22 cellular contexts compared by ENCODE assay signal in the genomic region with DNA sequence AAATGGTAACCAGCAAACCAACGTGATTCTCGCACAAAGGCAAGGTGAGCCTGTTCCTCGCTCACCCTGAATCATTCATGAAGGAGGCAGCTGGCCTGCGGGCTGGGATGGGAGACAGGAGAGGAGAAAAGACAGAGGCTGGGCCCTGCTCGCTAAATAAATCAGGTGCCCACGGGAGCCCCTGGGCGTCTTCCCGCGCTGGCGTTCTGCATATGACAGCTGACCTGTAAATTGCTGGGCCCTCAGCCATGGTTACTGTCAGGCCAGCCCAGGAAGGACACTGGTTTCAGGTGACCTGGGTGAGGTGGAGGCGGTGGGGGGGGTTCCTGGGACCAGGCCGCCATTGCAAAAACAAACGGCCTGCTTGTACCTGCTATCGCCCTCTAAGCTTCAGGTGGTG. TPM values are rescaled to one million over a fixed set of nuclear protein-coding genes. Genes with fewer than 3 reads are reported as not detected.
A peak's percentile ranks its signal among the peaks of the same experiment; 100 is the strongest.
DNase-seq lines count a peak whose midpoint lies in the region; ATAC-seq, FAIRE-seq and TF ChIP-seq lines count a peak whose summit lies in the region.
"Had no signal": no experiment of that assay in that cellular context is flagged by ENCODE, and none has a peak within 500 bp of the region (broad histone marks: within the 10 kb centered on the region; RNA-seq: fewer than 3 reads in every experiment).

No MANE protein-coding gene starts in this region.

- TF ChIP-seq EP300 in K562 (IDR thresholded peaks at IDR 0.05; ENCODE audit: low read length), result no peak

- H3K27ac Mint-ChIP-seq in T-helper 2 cell treated with Interferon-gamma antibody and Interleukin-4, amounts not matched to agents 5 μg/mL and 100 μg/mL, for 36 hours, result peak overlapping the region; percentile 36
- no peak overlapping the region for H3K27ac Mint-ChIP-seq in natural killer cell treated with Interleukin-12 subunit alpha and Interleukin-12 subunit beta and Interleukin-15 and Interleukin-18, amount 100 ng/mL, for 72 hours

- no peak overlapping the region for H3K4me3 ChIP-seq in K562

- peaks cover 3% of the 10 kb centered on the region; the same call in 1 of the 2 replicates for H3K9me3 ChIP-seq in K562 (replicated peaks; ENCODE audit: control insufficient read depth, insufficient read depth, low read depth, low read length)
- H3K9me3 ChIP-seq: SK-N-SH had no signal

- no peak overlapping the region for H3K27ac ChIP-seq in K562 (ENCODE audit: extremely low read depth, low read depth, low read length)
- H3K27ac ChIP-seq: 22Rv1, C4-2B had no signal

- H3K4me3 Mint-ChIP-seq in T-helper 2 cell treated with Interferon-gamma antibody and Interleukin-4, amounts not matched to agents 5 μg/mL and 100 μg/mL, for 36 hours, result no peak overlapping the region
- peak overlapping the region; percentile 30 for H3K4me3 Mint-ChIP-seq in natural killer cell treated with Interleukin-12 subunit alpha and Interleukin-12 subunit beta and Interleukin-15 and Interleukin-18, amount 100 ng/mL, for 72 hours

- no peak overlapping the region for H3K4me2 ChIP-seq in K562 (ENCODE audit: insufficient read depth, low read length)
- H3K4me2 ChIP-seq: SK-N-SH had no signal

- peaks cover 32% of the 10 kb centered on the region for H3K79me2 ChIP-seq in K562 (ENCODE audit: control insufficient read depth, insufficient read depth, low read length)

- peaks cover 3% of the 10 kb centered on the region for H3K27me3 Mint-ChIP-seq in T-helper 2 cell treated with Interferon-gamma antibody and Interleukin-4, amounts not matched to agents 5 μg/mL and 100 μg/mL, for 36 hours (ENCODE audit: low read depth)
- H3K27me3 Mint-ChIP-seq in natural killer cell treated with Interleukin-12 subunit alpha and Interleukin-12 subunit beta and Interleukin-15 and Interleukin-18, amount 100 ng/mL, for 72 hours, result peaks cover 0 to 5% of the 10 kb centered on the region in 2 donors

- POLR2A ChIA-PET in K562 (lab: Yijun Ruan, JAX), result no interaction called here

- H3K27me3 ChIP-seq in K562 (ENCODE audit: control insufficient read depth in 2 of 2, insufficient read depth in 2 of 2, low read length in 2 of 2), result no peaks in the 10 kb centered on the region

- TF ChIP-seq CTCF in K562 (IDR thresholded peaks at IDR 0.05 in 2 of 3, conservative IDR thresholded peaks at IDR 0.05 in 1 of 3; ENCODE audit: insufficient read depth in 2 of 3, low read depth in 1 of 3, low read length in 3 of 3), result no peak

- BruUV-seq in K562 (replicated peaks; lab: Mats Ljungman, UMichigan), result no TSS peak

- peaks cover 4% of the 10 kb centered on the region for H3K4me1 Mint-ChIP-seq in T-helper 2 cell treated with Interferon-gamma antibody and Interleukin-4, amounts not matched to agents 5 μg/mL and 100 μg/mL, for 36 hours (ENCODE audit: low read depth)
- H3K4me1 Mint-ChIP-seq in natural killer cell treated with Interleukin-12 subunit alpha and Interleukin-12 subunit beta and Interleukin-15 and Interleukin-18, amount 100 ng/mL, for 72 hours (ENCODE audit: low read depth in 2 of 2), result peaks cover under 1 to 9% of the 10 kb centered on the region in 2 donors

- no peaks in the 10 kb centered on the region for H3K9me3 Mint-ChIP-seq in T-helper 2 cell treated with Interferon-gamma antibody and Interleukin-4, amounts not matched to agents 5 μg/mL and 100 μg/mL, for 36 hours
- no peaks in the 10 kb centered on the region for H3K9me3 Mint-ChIP-seq in natural killer cell treated with Interleukin-12 subunit alpha and Interleukin-12 subunit beta and Interleukin-15 and Interleukin-18, amount 100 ng/mL, for 72 hours

- TF ChIP-seq POLR2A in K562 (conservative IDR thresholded peaks at IDR 0.05), result no peak

- intact Hi-C loops in K562 (cut with micrococcal nuclease), result no loop called here

- in situ Hi-C loops in K562 (cut with MboI), result no loop called here

- H3K4me1 ChIP-seq in K562 (replicated peaks in 1 of 2; ENCODE audit: control insufficient read depth in 2 of 2, insufficient read depth in 2 of 2, low read length in 2 of 2), result peaks cover 39 to 81% of the 10 kb centered on the region in 2 experiments

- TF ChIP-seq RAD21 in K562 (CRISPR knock-in tag; conservative IDR thresholded peaks at IDR 0.05 in 1 of 2, IDR thresholded peaks at IDR 0.05 in 1 of 2), result no peak

- H3K9me1 ChIP-seq in K562 (ENCODE audit: control insufficient read depth, insufficient read depth, low read length), result no peaks in the 10 kb centered on the region

- CTCF ChIA-PET in K562 (lab: Yijun Ruan, JAX; ENCODE audit: low intra/inter-chr PET ratio), result no interaction called here

- H3K36me3 ChIP-seq in K562 (ENCODE audit: control insufficient read depth, insufficient read depth, low read length), result peaks cover 7% of the 10 kb centered on the region; the same call in 1 of the 3 replicates

- WGBS in K562 (ENCODE audit: insufficient coverage, low coverage, missing lambda C conversion rate), result 94% methylated on average over 13 of the region's 14 CpGs

- peaks cover 4% of the 10 kb centered on the region for H3K36me3 Mint-ChIP-seq in T-helper 2 cell treated with Interferon-gamma antibody and Interleukin-4, amounts not matched to agents 5 μg/mL and 100 μg/mL, for 36 hours (ENCODE audit: low read depth)
- H3K36me3 Mint-ChIP-seq in natural killer cell treated with Interleukin-12 subunit alpha and Interleukin-12 subunit beta and Interleukin-15 and Interleukin-18, amount 100 ng/mL, for 72 hours, result no peaks in the 10 kb centered on the region

- H2AFZ ChIP-seq in K562 (ENCODE audit: low read depth, low read length), result peak overlapping the region; percentile 21; the same call in 1 of the 2 replicates

- peak overlapping the region in 1 of 2 experiments; percentile 36; a peak in 1 of 4 replicates for H3K9ac ChIP-seq in K562 (ENCODE audit: insufficient read depth in 1 of 2, low read depth in 2 of 2, low read length in 2 of 2)
- H3K9ac ChIP-seq: SK-N-SH had no signal

- no peak for FAIRE-seq in K562 (lab: Jason Lieb, UNC)
- FAIRE-seq: G401.6, GM19239 had no signal

- H4K20me1 ChIP-seq in K562 (replicated peaks; ENCODE audit: control insufficient read depth, insufficient read depth, low read length), result peaks cover 8% of the 10 kb centered on the region

- no peak for ATAC-seq in K562
- no peak for ATAC-seq in natural killer cell treated with Interleukin-12 subunit alpha and Interleukin-12 subunit beta and Interleukin-15 and Interleukin-18, amount 100 ng/mL, for 72 hours

- no peak for DNase-seq in T-helper 2 cell treated with Interferon-gamma antibody and Interleukin-4, amounts not matched to agents 5 μg/mL and 100 μg/mL, for 36 hours (ENCODE audit: low spot score)
- DNase-seq in T-helper 2 cell (no peak), K562 (ENCODE audit: extremely low read depth in 1 of 4, low spot score in 3 of 4) (no peak), NCI-H1105 treated with DMSO at 0.1 percent for 48 hours (lab: John Stamatoyannopoulos, UW) (no peak), cortex of kidney (lab: John Stamatoyannopoulos, UW) (no peak), foreskin melanocyte (no peak)
- DNase-seq in natural killer cell treated with Interleukin-12 subunit alpha and Interleukin-12 subunit beta and Interleukin-15 and Interleukin-18, amount 100 ng/mL, for 72 hours (ENCODE audit: low spot score), result no peak
- DNase-seq in activated CD4-positive, alpha-beta T cell treated with anti-CD3 and anti-CD28 coated beads for 4 hours, result no peak
- DNase-seq: AML-193; COR-L47; DMS 273 treated with DMSO at 0.1 percent for 48 hours; DND-41; NCI-H1694 treated with DMSO at 0.1 percent for 48 hours; NCI-H510A; NCI-H748 treated with DMSO at 0.1 percent for 48 hours; NK-92 treated with Interleukin-12 subunit alpha and Interleukin-12 subunit beta, amount 100 ng/mL, for 24 hours; SHP77 treated with DMSO at 0.1 percent for 48 hours; SK-N-SH had no signal

RNA-seq across cellular contexts. Expression of a gene that starts 3.5 kb away (rescaled TPM):
- 327 and 692 TPM in 2 replicates for total RNA-seq in K562 (2011; cell fraction: chromatin; rRNA removed; ENCODE audit: low replicate concordance)
- total RNA-seq in K562 (2011; cell fraction: nucleolus; rRNA removed), result 382 and 389 TPM in 2 replicates
- total RNA-seq in K562 (2011; cell fraction: nucleoplasm; rRNA removed), result 336 and 353 TPM in 2 replicates
- 237 and 443 TPM in 2 replicates for total RNA-seq in K562 (2014; rRNA removed)
- 234 TPM in 2 replicates for total RNA-seq in K562 (2014; rRNA removed; fragmentation: Illumina TruSeq; extraction: Trizol)
- total RNA-seq in K562 (2015; rRNA removed; fragmentation: Illumina TruSeq; extraction: Trizol), result 183 and 187 TPM in 2 replicates
- 751 and 759 TPM in 2 replicates for total RNA-seq in K562 (2021)
- 131 and 357 TPM in 2 replicates for polyA plus RNA-seq in K562 (2011; rRNA removed)
- polyA plus RNA-seq in K562 (2011; cell fraction: cytosol; rRNA removed), result 138 and 245 TPM in 2 replicates
- 683 and 1,149 TPM in 2 replicates for polyA plus RNA-seq in K562 (2011; cell fraction: nucleus; rRNA removed)
- polyA plus RNA-seq in K562 (2012), result 757 and 849 TPM in 2 replicates
- 413 and 465 TPM in 2 replicates for polyA plus RNA-seq in K562 (2014; fragmentation: Illumina TruSeq; extraction: Trizol)
- 10 to 100 TPM; 14.0 to 18.1 TPM for polyA plus RNA-seq in K562 (2014; fragmentation: Nextera tagmentation; extraction: Ambion mirVana)
- 291 and 296 TPM in 2 replicates for polyA plus RNA-seq in K562 (2014; rRNA removed)
- polyA minus RNA-seq in K562 (2011; rRNA and poly(A)+ RNA removed), result 127 and 175 TPM in 2 replicates
- 353 and 383 TPM in 2 replicates for polyA minus RNA-seq in K562 (2011; cell fraction: cytosol; rRNA and poly(A)+ RNA removed)
- polyA minus RNA-seq in K562 (2011; cell fraction: nucleus; rRNA and poly(A)+ RNA removed), result 242 and 246 TPM in 2 replicates
- 100 to 1,000 TPM; 604 to 619 TPM for total RNA-seq in natural killer cell treated with Interleukin-12 subunit alpha and Interleukin-12 subunit beta and Interleukin-15 and Interleukin-18, amount 100 ng/mL, for 72 hours

RNA-seq across cellular contexts. Expression of a gene that starts 28.0 kb away (rescaled TPM):
- total RNA-seq in K562 (2011; cell fraction: chromatin; rRNA removed; ENCODE audit: low replicate concordance), result 6.7 and 37.1 TPM in 2 replicates
- total RNA-seq in K562 (2011; cell fraction: nucleolus; rRNA removed), result 62.2 and 83.4 TPM in 2 replicates
- total RNA-seq in K562 (2011; cell fraction: nucleoplasm; rRNA removed), result 28.0 and 30.4 TPM in 2 replicates
- 28.6 and 30.5 TPM in 2 replicates for total RNA-seq in K562 (2014; rRNA removed)
- total RNA-seq in K562 (2014; rRNA removed; fragmentation: Illumina TruSeq; extraction: Trizol), result 1.8 and 2.3 TPM in 2 replicates
- total RNA-seq in K562 (2015; rRNA removed; fragmentation: Illumina TruSeq; extraction: Trizol), result 8.6 and 10.1 TPM in 2 replicates
- 40.4 and 48.2 TPM in 2 replicates for total RNA-seq in K562 (2021)
- polyA plus RNA-seq in K562 (2011; rRNA removed), result 12.8 and 19.0 TPM in 2 replicates
- polyA plus RNA-seq in K562 (2011; cell fraction: cytosol; rRNA removed), result 25.3 and 82.8 TPM in 2 replicates
- 24.4 and 43.1 TPM in 2 replicates for polyA plus RNA-seq in K562 (2011; cell fraction: nucleus; rRNA removed)
- 23.2 and 35.5 TPM in 2 replicates for polyA plus RNA-seq in K562 (2012)
- polyA plus RNA-seq in K562 (2014; fragmentation: Illumina TruSeq; extraction: Trizol), result 2.2 and 7.8 TPM in 2 replicates
- under 1 TPM; 0.01 to 0.08 TPM for polyA plus RNA-seq in K562 (2014; fragmentation: Nextera tagmentation; extraction: Ambion mirVana)
- 19.4 and 21.8 TPM in 2 replicates for polyA plus RNA-seq in K562 (2014; rRNA removed)
- 9.9 and 23.4 TPM in 2 replicates for polyA minus RNA-seq in K562 (2011; rRNA and poly(A)+ RNA removed)
- 46.2 and 51.7 TPM in 2 replicates for polyA minus RNA-seq in K562 (2011; cell fraction: cytosol; rRNA and poly(A)+ RNA removed)
- 7.9 and 8.1 TPM in 2 replicates for polyA minus RNA-seq in K562 (2011; cell fraction: nucleus; rRNA and poly(A)+ RNA removed)
- total RNA-seq in natural killer cell treated with Interleukin-12 subunit alpha and Interleukin-12 subunit beta and Interleukin-15 and Interleukin-18, amount 100 ng/mL, for 72 hours, result not detected

RNA-seq across cellular contexts. Expression of a gene that starts 33.9 kb away (rescaled TPM):
- total RNA-seq in K562 (2011; cell fraction: chromatin; rRNA removed; ENCODE audit: low replicate concordance), result 3.4 and 6.7 TPM in 2 replicates
- 4.3 and 4.6 TPM in 2 replicates for total RNA-seq in K562 (2011; cell fraction: nucleolus; rRNA removed)
- 3.1 and 6.0 TPM in 2 replicates for total RNA-seq in K562 (2011; cell fraction: nucleoplasm; rRNA removed)
- total RNA-seq in K562 (2014; rRNA removed), result 0.33 and 0.73 TPM in 2 replicates
- not detected in 2 replicates for total RNA-seq in K562 (2014; rRNA removed; fragmentation: Illumina TruSeq; extraction: Trizol)
- total RNA-seq in K562 (2015; rRNA removed; fragmentation: Illumina TruSeq; extraction: Trizol), result 0.19 and 0.29 TPM in 2 replicates
- total RNA-seq in K562 (2021), result 1.4 and 1.7 TPM in 2 replicates
- 0.39 and 0.87 TPM in 2 replicates for polyA plus RNA-seq in K562 (2011; rRNA removed)
- 0.60 and 0.94 TPM in 2 replicates for polyA plus RNA-seq in K562 (2011; cell fraction: cytosol; rRNA removed)
- polyA plus RNA-seq in K562 (2011; cell fraction: nucleus; rRNA removed), result 6.4 and 9.5 TPM in 2 replicates
- 1.5 and 9.7 TPM in 2 replicates for polyA plus RNA-seq in K562 (2012)
- 0.45 and 0.51 TPM in 2 replicates for polyA plus RNA-seq in K562 (2014; fragmentation: Illumina TruSeq; extraction: Trizol)
- not detected for polyA plus RNA-seq in K562 (2014; fragmentation: Nextera tagmentation; extraction: Ambion mirVana)
- polyA plus RNA-seq in K562 (2014; rRNA removed), result 1.9 and 3.3 TPM in 2 replicates
- not detected in 2 replicates for polyA minus RNA-seq in K562 (2011; rRNA and poly(A)+ RNA removed)
- 1.1 TPM in 1 of 2 replicates, not detected in the other for polyA minus RNA-seq in K562 (2011; cell fraction: cytosol; rRNA and poly(A)+ RNA removed)
- polyA minus RNA-seq in K562 (2011; cell fraction: nucleus; rRNA and poly(A)+ RNA removed), result 0.78 and 0.81 TPM in 2 replicates
- under 1 TPM; 0.25 to 0.36 TPM for total RNA-seq in natural killer cell treated with Interleukin-12 subunit alpha and Interleukin-12 subunit beta and Interleukin-15 and Interleukin-18, amount 100 ng/mL, for 72 hours

RNA-seq across cellular contexts. Expression of a gene that starts 42.9 kb away (rescaled TPM):
- not detected in 2 replicates for total RNA-seq in K562 (2011; cell fraction: chromatin; rRNA removed; ENCODE audit: low replicate concordance)
- not detected in 2 replicates for total RNA-seq in K562 (2011; cell fraction: nucleolus; rRNA removed)
- total RNA-seq in K562 (2011; cell fraction: nucleoplasm; rRNA removed), result not detected in 2 replicates
- total RNA-seq in K562 (2014; rRNA removed) (0.05 and 0.24 TPM in 2 replicates), K562 (2014; rRNA removed; fragmentation: Illumina TruSeq; extraction: Trizol) (not detected in 2 replicates), K562 (2015; rRNA removed; fragmentation: Illumina TruSeq; extraction: Trizol) (not detected in 2 replicates), K562 (2021) (0.20 and 0.29 TPM in 2 replicates)
- polyA plus RNA-seq in K562 (2011; rRNA removed) (0.03 and 0.06 TPM in 2 replicates), K562 (2014; fragmentation: Illumina TruSeq; extraction: Trizol) (not detected in 2 replicates), K562 (2014; fragmentation: Nextera tagmentation; extraction: Ambion mirVana) (not detected), K562 (2014; rRNA removed) (0.04 TPM in 1 of 2 replicates, not detected in the other)
- polyA plus RNA-seq in K562 (2011; cell fraction: cytosol; rRNA removed), result 0.10 and 0.13 TPM in 2 replicates
- 0.10 TPM in 1 of 2 replicates, not detected in the other for polyA plus RNA-seq in K562 (2011; cell fraction: nucleus; rRNA removed)
- 0.04 and 0.07 TPM in 2 replicates for polyA plus RNA-seq in K562 (2012)
- not detected in 2 replicates for polyA minus RNA-seq in K562 (2011; rRNA and poly(A)+ RNA removed)
- 0.55 TPM in 1 of 2 replicates, not detected in the other for polyA minus RNA-seq in K562 (2011; cell fraction: cytosol; rRNA and poly(A)+ RNA removed)
- polyA minus RNA-seq in K562 (2011; cell fraction: nucleus; rRNA and poly(A)+ RNA removed), result not detected in 2 replicates
- total RNA-seq in natural killer cell treated with Interleukin-12 subunit alpha and Interleukin-12 subunit beta and Interleukin-15 and Interleukin-18, amount 100 ng/mL, for 72 hours, result not detected

RNA-seq across cellular contexts. Expression of a gene that starts 47.0 kb away (rescaled TPM):
- not detected in 2 replicates for total RNA-seq in K562 (2011; cell fraction: chromatin; rRNA removed; ENCODE audit: low replicate concordance)
- total RNA-seq in K562 (2011; cell fraction: nucleolus; rRNA removed), result 0.50 TPM in 1 of 2 replicates, not detected in the other
- total RNA-seq in K562 (2011; cell fraction: nucleoplasm; rRNA removed), result 0.37 TPM in 1 of 2 replicates, not detected in the other
- total RNA-seq in K562 (2014; rRNA removed) (0.14 and 0.69 TPM in 2 replicates), K562 (2014; rRNA removed; fragmentation: Illumina TruSeq; extraction: Trizol) (0.19 TPM in 1 of 2 replicates, not detected in the other), K562 (2015; rRNA removed; fragmentation: Illumina TruSeq; extraction: Trizol) (0.36 and 0.41 TPM in 2 replicates), K562 (2021) (0.60 and 0.86 TPM in 2 replicates)
- polyA plus RNA-seq in K562 (2011; rRNA removed) (0.60 and 1.4 TPM in 2 replicates), K562 (2014; fragmentation: Illumina TruSeq; extraction: Trizol) (0.25 and 0.43 TPM in 2 replicates), K562 (2014; fragmentation: Nextera tagmentation; extraction: Ambion mirVana) (not detected), K562 (2014; rRNA removed) (0.50 TPM in 1 of 2 replicates, not detected in the other)
- polyA plus RNA-seq in K562 (2011; cell fraction: cytosol; rRNA removed), result 3.3 and 5.8 TPM in 2 replicates
- 1.3 and 1.6 TPM in 2 replicates for polyA plus RNA-seq in K562 (2011; cell fraction: nucleus; rRNA removed)
- 0.55 and 1.3 TPM in 2 replicates for polyA plus RNA-seq in K562 (2012)
- not detected in 2 replicates for polyA minus RNA-seq in K562 (2011; rRNA and poly(A)+ RNA removed)
- 1.4 TPM in 1 of 2 replicates, not detected in the other for polyA minus RNA-seq in K562 (2011; cell fraction: cytosol; rRNA and poly(A)+ RNA removed)
- polyA minus RNA-seq in K562 (2011; cell fraction: nucleus; rRNA and poly(A)+ RNA removed), result not detected in 2 replicates
- not detected for total RNA-seq in natural killer cell treated with Interleukin-12 subunit alpha and Interleukin-12 subunit beta and Interleukin-15 and Interleukin-18, amount 100 ng/mL, for 72 hours
- polyA plus RNA-seq: SK-N-SH had no signal
